Comparison of ENCODE assay signal across 15 cellular contexts in genomic region chr4:53790286-53790685, GRCh38.
A peak's percentile ranks its signal among the peaks of the same experiment; 100 is the strongest.
DNase-seq lines count a peak whose midpoint lies in the region; ATAC-seq and TF ChIP-seq lines count a peak whose summit lies in the region.
"Had no signal": no experiment of that assay in that cellular context is flagged by ENCODE, and none has a peak within 500 bp of the region (broad histone marks: within the 10 kb centered on the region; RNA-seq: fewer than 3 reads in every experiment).

No MANE protein-coding gene starts in this region.

- no peaks in the 10 kb centered on the region for H3K27me3 ChIP-seq in IMR-90 (ENCODE audit: control insufficient read depth, insufficient read depth, low read length)
- H3K27me3 ChIP-seq in naive thymus-derived CD4-positive, alpha-beta T cell (ENCODE audit: control insufficient read depth in 2 of 2, insufficient read depth in 2 of 2, low read length in 2 of 2), result no peaks in the 10 kb centered on the region
- H3K27me3 ChIP-seq: BE2C had no signal

- peak overlapping the region; percentile 69; the same call in 1 of the 2 replicates for H2BK20ac ChIP-seq in IMR-90 (ENCODE audit: low read depth, low read length)

- 0 out of 2 replicates have a peak overlapping the region, but pooled peaks have one; percentile 45 for H3K14ac ChIP-seq in IMR-90 (replicated peaks; ENCODE audit: low read depth, low read length)

- peak overlapping the region; percentile 56; the same call in 2 of the 3 replicates for H2BK15ac ChIP-seq in IMR-90 (ENCODE audit: low read depth, low read length)

- no peaks in the 10 kb centered on the region for H3K9me3 ChIP-seq in IMR-90 (ENCODE audit: control insufficient read depth, insufficient read depth, low read length)
- H3K9me3 ChIP-seq in naive thymus-derived CD4-positive, alpha-beta T cell (ENCODE audit: control insufficient read depth in 2 of 3, low read length in 3 of 3), result no peaks in the 10 kb centered on the region
- H3K9me3 ChIP-seq: BE2C had no signal

- intact Hi-C loops in IMR-90 (cut with micrococcal nuclease), result no loop called here
- intact Hi-C loops in naive thymus-derived CD4-positive, alpha-beta T cell (cut with micrococcal nuclease), result no loop called here

- no peaks in the 10 kb centered on the region for H4K20me1 ChIP-seq in IMR-90 (ENCODE audit: insufficient read depth, low read length)

- in situ Hi-C loops in IMR-90 (cut with MboI; ENCODE audit: low sequenced_read_pairs), result no loop called here

- H3K36me3 Mint-ChIP-seq in naive thymus-derived CD4-positive, alpha-beta T cell, result no peaks in the 10 kb centered on the region
- H3K36me3 Mint-ChIP-seq: CD4-positive, CD25-positive, alpha-beta regulatory T cell; CD8-positive, alpha-beta memory T cell had no signal

- CTCF ChIA-PET in IMR-90 (lab: Yijun Ruan, JAX), result no interaction called here
- CTCF ChIA-PET in naive thymus-derived CD4-positive, alpha-beta T cell (lab: Charles Lee), result no interaction called here

- H4K5ac ChIP-seq in IMR-90 (ENCODE audit: low read depth, low read length), result no peak overlapping the region

- no peak for ATAC-seq in IMR-90 (ENCODE audit: low read depth)
- ATAC-seq in naive thymus-derived CD4-positive, alpha-beta T cell, result peak; percentile 12
- no peak for ATAC-seq in GM21786 (IDR thresholded peaks at IDR 0.05; ENCODE audit: unreplicated experiment)
- ATAC-seq: GM23338 had no signal

- H3K4me3 ChIP-seq in IMR-90 (ENCODE audit: insufficient read depth, low read depth, low read length), result no peak overlapping the region
- no peak overlapping the region for H3K4me3 ChIP-seq in naive thymus-derived CD4-positive, alpha-beta T cell (ENCODE audit: low read length)
- H3K4me3 ChIP-seq: GM23338 had no signal

- no TSS peak for BruUV-seq in IMR-90 (replicated peaks; lab: Mats Ljungman, UMichigan)

- no peaks in the 10 kb centered on the region for H3K79me1 ChIP-seq in IMR-90 (ENCODE audit: low read depth in 1 of 2, low read length in 2 of 2)

- H3K4me3 Mint-ChIP-seq in naive thymus-derived CD4-positive, alpha-beta T cell, result no peak overlapping the region
- H3K4me3 Mint-ChIP-seq: CD4-positive, CD25-positive, alpha-beta regulatory T cell; CD8-positive, alpha-beta memory T cell; GM23338 had no signal

- peaks cover 0 to 33% (median 17%) of the 10 kb centered on the region in 5 donors for H3K27me3 Mint-ChIP-seq in naive thymus-derived CD4-positive, alpha-beta T cell
- H3K27me3 Mint-ChIP-seq: CD4-positive, CD25-positive, alpha-beta regulatory T cell had no signal

- peak overlapping the region; percentile 37 for H3K18ac ChIP-seq in IMR-90 (ENCODE audit: low read depth, low read length)

- H3K4me1 ChIP-seq in IMR-90 (ENCODE audit: control insufficient read depth, insufficient read depth, low read length), result peaks cover 23% of the 10 kb centered on the region
- H3K4me1 ChIP-seq in naive thymus-derived CD4-positive, alpha-beta T cell (ENCODE audit: control insufficient read depth in 2 of 2, insufficient read depth in 2 of 2, low read length in 2 of 2), result no peaks in the 10 kb centered on the region
- H3K4me1 ChIP-seq: BE2C had no signal

- H3K9me3 Mint-ChIP-seq in naive thymus-derived CD4-positive, alpha-beta T cell, result peaks cover 0 to 7% (median 0%) of the 10 kb centered on the region in 11 donors
- H3K9me3 Mint-ChIP-seq: GM23338 had no signal

- no peak overlapping the region for H2AFZ ChIP-seq in IMR-90 (replicated peaks; ENCODE audit: low read length, poor library complexity)
- H2AFZ ChIP-seq: GM23338 had no signal

- peak overlapping the region; percentile 12 to 32; a peak in 1 of 4 replicates for H4K8ac ChIP-seq in IMR-90 (ENCODE audit: low read depth in 2 of 2, low read length in 2 of 2)

- H3K36me3 ChIP-seq in IMR-90 (ENCODE audit: control insufficient read depth, insufficient read depth, low read length), result no peaks in the 10 kb centered on the region
- no peaks in the 10 kb centered on the region for H3K36me3 ChIP-seq in naive thymus-derived CD4-positive, alpha-beta T cell (ENCODE audit: control insufficient read depth in 2 of 3, insufficient read depth in 3 of 3, low read length in 3 of 3)
- H3K36me3 ChIP-seq: BE2C had no signal

- no peak overlapping the region for H2BK5ac ChIP-seq in IMR-90 (ENCODE audit: low read depth, low read length, poor library complexity, severe bottlenecking)

- H3K9me1 ChIP-seq in IMR-90 (ENCODE audit: insufficient read depth, low read length), result peaks cover 3% of the 10 kb centered on the region; the same call in 1 of the 2 replicates

- peak overlapping the region; percentile 45; the same call in 1 of the 2 replicates for H3K4ac ChIP-seq in IMR-90 (ENCODE audit: low read depth, low read length)

- no peak for TF ChIP-seq RAD21 in IMR-90 (IDR thresholded peaks at IDR 0.05; ENCODE audit: low read length)

- no peak overlapping the region for H3K27ac Mint-ChIP-seq in naive thymus-derived CD4-positive, alpha-beta T cell
- H3K27ac Mint-ChIP-seq: CD4-positive, CD25-positive, alpha-beta regulatory T cell; GM23338 had no signal

- no peak overlapping the region for H3K9ac ChIP-seq in IMR-90 (ENCODE audit: low read depth, low read length)

- no peak overlapping the region for H3K4me2 ChIP-seq in IMR-90 (ENCODE audit: low read depth, low read length)
- H3K4me2 ChIP-seq: GM23338 had no signal

- peak overlapping the region; percentile 4; the same call in 1 of the 2 replicates for H4K91ac ChIP-seq in IMR-90 (ENCODE audit: insufficient read depth, low read depth, low read length)

- peak overlapping the region; percentile 93 for H2AK5ac ChIP-seq in IMR-90 (ENCODE audit: low read depth, low read length)

- dilution Hi-C loops in IMR-90 (cut with HindIII; ENCODE audit: low sequenced_read_pairs, unreplicated experiment), result no loop called here

- no peak overlapping the region for H2AK9ac ChIP-seq in IMR-90 (replicated peaks; ENCODE audit: low read depth, low read length, poor library complexity)

- no peak for DNase-seq in IMR-90
- DNase-seq in inferior parietal cortex (ENCODE audit: extremely low spot score), result peak; percentile 58
- no peak for DNase-seq in naive thymus-derived CD4-positive, alpha-beta T cell
- peak; percentile 82 for DNase-seq in superior temporal gyrus (ENCODE audit: extremely low spot score)
- DNase-seq in DMS53 treated with DMSO at 0.1 percent for 48 hours (lab: John Stamatoyannopoulos, UW; ENCODE audit: unreplicated experiment), result no peak
- no peak for DNase-seq in cerebellar cortex (ENCODE audit: low spot score)
- DNase-seq: BE2C; CD4-positive, CD25-positive, alpha-beta regulatory T cell; CD8-positive, alpha-beta memory T cell; COR-L47; DMS79; GDM1; HCEC 1CT had no signal

- H3K23ac ChIP-seq in IMR-90 (ENCODE audit: low read depth, low read length), result no peak overlapping the region

- H2BK120ac ChIP-seq in IMR-90 (ENCODE audit: low read depth, low read length), result peak overlapping the region; percentile 68

- TF ChIP-seq POLR2A in IMR-90 (IDR thresholded peaks at IDR 0.05; ENCODE audit: low read depth, low read length), result no peak

- POLR2A ChIA-PET in IMR-90 (lab: Charles Lee; ENCODE audit: unreplicated experiment), result no interaction called here
- POLR2A ChIA-PET in naive thymus-derived CD4-positive, alpha-beta T cell (lab: Charles Lee), result no interaction called here

- no peak overlapping the region for H3K27ac ChIP-seq in IMR-90 (ENCODE audit: insufficient read depth, low read length)
- H3K27ac ChIP-seq in naive thymus-derived CD4-positive, alpha-beta T cell (ENCODE audit: low read depth, low read length), result no peak overlapping the region

- H3K56ac ChIP-seq in IMR-90 (ENCODE audit: extremely low read depth, insufficient read depth, low read length), result no peak overlapping the region

- H3K4me1 Mint-ChIP-seq in naive thymus-derived CD4-positive, alpha-beta T cell, result no peaks in the 10 kb centered on the region
- H3K4me1 Mint-ChIP-seq: CD4-positive, CD25-positive, alpha-beta regulatory T cell; CD8-positive, alpha-beta memory T cell had no signal

- TF ChIP-seq CTCF in IMR-90 (conservative IDR thresholded peaks at IDR 0.05; ENCODE audit: low read depth, low read length), result no peak

TF ChIP-seq in IMR-90, 13 proteins besides CTCF, POLR2A, EP300 and RAD21:
- TF ChIP-seq CEBPB (IDR thresholded peaks at IDR 0.05; ENCODE audit: low read depth, low read length), result no peak
- no peak for TF ChIP-seq FOS (IDR thresholded peaks at IDR 0.05; ENCODE audit: low read depth, low read length)
- TF ChIP-seq ELK1 (IDR thresholded peaks at IDR 0.05; ENCODE audit: borderline replicate concordance, low read depth, low read length), result no peak
- no peak for TF ChIP-seq RFX5 (IDR thresholded peaks at IDR 0.05; ENCODE audit: low read depth, low read length)
- TF ChIP-seq MXI1 (IDR thresholded peaks at IDR 0.05; ENCODE audit: borderline replicate concordance, low read depth, low read length), result no peak
- TF ChIP-seq MAZ (IDR thresholded peaks at IDR 0.05; ENCODE audit: borderline replicate concordance, low read depth, low read length), result no peak
- TF ChIP-seq CHD1 (IDR thresholded peaks at IDR 0.05; ENCODE audit: low read depth, low read length), result no peak
- TF ChIP-seq SMC3 (IDR thresholded peaks at IDR 0.05; ENCODE audit: low read depth, low read length), result no peak
- TF ChIP-seq USF2 (IDR thresholded peaks at IDR 0.05; ENCODE audit: low read depth, low read length), result no peak
- no peak for TF ChIP-seq MAFK (IDR thresholded peaks at IDR 0.05; ENCODE audit: low read depth, low read length)
- TF ChIP-seq NFE2L2 (IDR thresholded peaks at IDR 0.05; ENCODE audit: low read depth, low read length), result no peak
- TF ChIP-seq BHLHE40 (IDR thresholded peaks at IDR 0.05; ENCODE audit: low read depth, low read length), result no peak
- TF ChIP-seq RCOR1 (IDR thresholded peaks at IDR 0.05; ENCODE audit: insufficient replicate concordance, low read length), result no peak

Comparison
In these comparisons a context has a peak if more than half of its experiments do, and no peak if none do; other contexts are left out.
1. DNase-seq: peak in inferior parietal cortex (single experiment) and superior temporal gyrus (single experiment); none in IMR-90 (single experiment), naive thymus-derived CD4-positive, alpha-beta T cell (0 of 9), DMS53 treated with DMSO at 0.1 percent for 48 hours (single experiment) and cerebellar cortex (single experiment).